Comparison of ENCODE assay signal across 15 cellular contexts in genomic region chr4:154961263-154961662, GRCh38.
A peak's percentile ranks its signal among the peaks of the same experiment; 100 is the strongest.
DNase-seq lines count a peak whose midpoint lies in the region; ATAC-seq, FAIRE-seq and TF ChIP-seq lines count a peak whose summit lies in the region.
"Had no signal": no experiment of that assay in that cellular context is flagged by ENCODE, and none has a peak within 500 bp of the region (broad histone marks: within the 10 kb centered on the region; RNA-seq: fewer than 3 reads in every experiment).

No MANE protein-coding gene starts in this region.

- H3K4me3 ChIP-seq in right atrium auricular region (no peak overlapping the region), esophagus muscularis mucosa (no peak overlapping the region)
- H3K4me3 ChIP-seq: A549 had no signal

- H3K27ac ChIP-seq in right atrium auricular region: no peak overlapping the region
- no peak overlapping the region for H3K27ac ChIP-seq in esophagus muscularis mucosa (replicated peaks in 1 of 4)
- H3K27ac ChIP-seq: A549, neutrophil had no signal

- BruUV-seq in Calu3 (replicated peaks; lab: Mats Ljungman, UMichigan): no TSS peak

- no peak for TF ChIP-seq EP300 in esophagus muscularis mucosa (IDR thresholded peaks at IDR 0.05)

- ATAC-seq in Right ventricle myocardium superior (ENCODE audit: poor library complexity) (peak; percentile 86), HG02610 (IDR thresholded peaks at IDR 0.05; ENCODE audit: unreplicated experiment) (peak; percentile 99), HG03432 (IDR thresholded peaks at IDR 0.05; ENCODE audit: unreplicated experiment) (peak; percentile 96)
- ATAC-seq: A549 had no signal

- TF ChIP-seq CTCF in right atrium auricular region (IDR thresholded peaks at IDR 0.05): no peak
- no peak for TF ChIP-seq CTCF in Calu3 (IDR thresholded peaks at IDR 0.05; ENCODE audit: unreplicated experiment)
- no peak for TF ChIP-seq CTCF in esophagus muscularis mucosa (IDR thresholded peaks at IDR 0.05)

- no peaks in the 10 kb centered on the region for H3K4me1 Mint-ChIP-seq in Calu3 (ENCODE audit: low read depth, unreplicated experiment)

- H3K27me3 ChIP-seq in right atrium auricular region (no peaks in the 10 kb centered on the region), esophagus muscularis mucosa (no peaks in the 10 kb centered on the region)
- H3K27me3 ChIP-seq: neutrophil had no signal

- H3K9me3 Mint-ChIP-seq in Calu3 (ENCODE audit: low read depth, unreplicated experiment): peaks cover 2% of the 10 kb centered on the region

- H3K27ac Mint-ChIP-seq in Calu3 (ENCODE audit: unreplicated experiment): no peak overlapping the region

- no peak for FAIRE-seq in frontal cortex (lab: Jason Lieb, UNC)
- FAIRE-seq: A549 had no signal

- no peak for TF ChIP-seq POLR2A in esophagus muscularis mucosa (IDR thresholded peaks at IDR 0.05; ENCODE audit: low read depth)

- intact Hi-C loops in Right ventricle myocardium superior (cut with DNase I): no loop called here
- intact Hi-C loops in Calu3 (cut with micrococcal nuclease; ENCODE audit: unreplicated experiment): no loop called here
- intact Hi-C loops in esophagus muscularis mucosa (cut with DNase I): no loop called here

- DNase-seq in Right ventricle myocardium superior (no peak), right atrium auricular region (ENCODE audit: low spot score) (no peak), Calu3 (no peak), frontal cortex (ENCODE audit: low spot score in 2 of 2) (no peak), esophagus muscularis mucosa (ENCODE audit: extremely low spot score) (no peak)
- no peak for DNase-seq in stimulated activated CD4-positive, alpha-beta T cell treated with anti-CD3 and anti-CD28 coated beads, Interleukin-4, amount 100 ng/mL, for 1 hour
- DNase-seq: activated CD8-positive, alpha-beta memory T cell treated with anti-CD3 and anti-CD28 coated beads, Interleukin-2, amount 50 U/mL, for 4 hours; DMS79 treated with DMSO at 0.1 percent for 48 hours; NCI-H69; stimulated activated CD4-positive, alpha-beta T cell treated with anti-CD3 and anti-CD28 coated beads, Interleukin-1b, Interleukin-23, amount 100 ng/mL, for 48 hours; T-helper 1 cell had no signal

- H3K9me3 ChIP-seq in right atrium auricular region (no peaks in the 10 kb centered on the region), esophagus muscularis mucosa (no peaks in the 10 kb centered on the region)
- H3K9me3 ChIP-seq: A549, neutrophil had no signal

- CTCF ChIA-PET in Calu3 (lab: Charles Lee): no interaction called here

- 48% methylated on average over 1 of the region's 1 CpG for WGBS in esophagus muscularis mucosa

- no peaks in the 10 kb centered on the region for H3K36me3 ChIP-seq in right atrium auricular region
- H3K36me3 ChIP-seq in esophagus muscularis mucosa: no peaks in the 10 kb centered on the region
- H3K36me3 ChIP-seq: neutrophil had no signal

- H3K4me3 Mint-ChIP-seq in Calu3 (ENCODE audit: low read depth, unreplicated experiment): no peak overlapping the region

- H3K27me3 Mint-ChIP-seq in Calu3 (ENCODE audit: unreplicated experiment): no peaks in the 10 kb centered on the region

- H3K36me3 Mint-ChIP-seq in Calu3 (ENCODE audit: insufficient read depth, unreplicated experiment): no peaks in the 10 kb centered on the region

- H3K4me1 ChIP-seq in right atrium auricular region (peaks cover 0 to 9% of the 10 kb centered on the region in 2 donors), esophagus muscularis mucosa (peaks cover 3 to 10% (median 7%) of the 10 kb centered on the region in 4 donors)
- H3K4me1 ChIP-seq: A549 had no signal
